12 cellular contexts compared by ENCODE assay signal in the genomic region with DNA sequence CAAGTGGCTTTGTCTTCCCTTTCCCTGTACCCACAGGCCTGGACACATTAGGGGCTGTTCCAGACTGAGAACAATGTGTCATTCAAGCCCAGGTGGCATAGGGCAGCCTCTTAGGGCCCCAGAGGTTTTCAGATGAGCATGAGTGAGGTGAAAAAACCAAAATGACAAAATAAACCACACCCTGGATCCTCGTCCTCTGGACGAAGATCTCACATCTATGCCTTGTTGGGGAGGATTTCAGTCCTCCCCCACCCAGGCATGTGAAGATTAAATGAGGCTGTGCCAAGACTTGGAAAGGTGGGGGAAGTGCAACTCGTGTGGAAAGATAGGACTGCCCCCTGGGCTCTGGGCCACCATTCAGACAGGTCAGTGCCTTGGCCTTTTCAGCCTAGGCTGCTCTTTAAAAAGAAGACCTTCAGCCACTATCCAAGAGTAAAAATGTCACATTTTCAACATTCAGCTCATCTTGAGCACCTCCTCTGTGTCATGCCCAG. TPM values are rescaled to one million over a fixed set of nuclear protein-coding genes. Genes with fewer than 3 reads are reported as not detected.
DNase-seq lines count a peak whose midpoint lies in the region; ATAC-seq, FAIRE-seq and TF ChIP-seq lines count a peak whose summit lies in the region.
"Had no signal": no experiment of that assay in that cellular context is flagged by ENCODE, and none has a peak within 500 bp of the region (broad histone marks: within the 10 kb centered on the region; RNA-seq: fewer than 3 reads in every experiment).

No MANE protein-coding gene starts in this region.

- H3K4me1 ChIP-seq in tibial artery = peaks cover 0 to 13% (median 3%) of the 10 kb centered on the region in 4 donors

- no peaks in the 10 kb centered on the region for H3K9me3 ChIP-seq in CD4-positive, alpha-beta T cell (ENCODE audit: control insufficient read depth, low read length)
- H3K9me3 ChIP-seq in tibial artery = no peaks in the 10 kb centered on the region

- FAIRE-seq in frontal cortex (lab: Jason Lieb, UNC) = no peak
- FAIRE-seq: small intestine, TTC549 had no signal

- peak overlapping the region; percentile 48 for H3K27ac ChIP-seq in CD4-positive, alpha-beta T cell (ENCODE audit: low read depth, low read length)
- H3K27ac ChIP-seq in tibial artery = no peak overlapping the region

- peak; percentile 17 for ATAC-seq in CD4-positive, alpha-beta T cell (ENCODE audit: poor library complexity)
- ATAC-seq in memory B cell (ENCODE audit: low read depth) (no peak), HG02798 (IDR thresholded peaks at IDR 0.05; ENCODE audit: poor library complexity, unreplicated experiment) (no peak)

- H3K4me3 Mint-ChIP-seq in CD4-positive, alpha-beta T cell = peak overlapping the region; percentile 65
- peak overlapping the region in 1 of 4 donors; percentile 49 for H3K4me3 Mint-ChIP-seq in IgD-negative memory B cell
- H3K4me3 Mint-ChIP-seq in activated naive CD4-positive, alpha-beta T cell treated with anti-CD3 and anti-CD28 coated beads, Interleukin-2, amount 50 U/mL, for 24 hours = peak overlapping the region; percentile 51
- no peak overlapping the region for H3K4me3 Mint-ChIP-seq in memory B cell
- H3K4me3 Mint-ChIP-seq: CD14-positive monocyte had no signal

- DNase-seq in CD4-positive, alpha-beta T cell = peak in 1 of 10 experiments; percentile 24
- no peak for DNase-seq in memory B cell (ENCODE audit: low spot score in 2 of 2)
- DNase-seq in frontal cortex (ENCODE audit: low spot score in 2 of 2) = no peak
- DNase-seq in NCI-H524 treated with DMSO at 0.1 percent for 48 hours (lab: John Stamatoyannopoulos, UW) = no peak
- DNase-seq in tibial artery = no peak
- DNase-seq: hypothalamus had no signal

- POLR2A ChIA-PET in CD4-positive, alpha-beta T cell (lab: Charles Lee) = interaction anchor here (1.0 to 3.9 kb wide), 4 partner anchors 29 to 184 kb away, joined by 3 to 91 read pairs (median 10); a partner anchor contains a TSS

- CTCF ChIA-PET in CD4-positive, alpha-beta T cell (lab: Charles Lee) = interaction anchor here (1.2 kb wide), 1 partner anchor 175 kb away, joined by 3 read pairs; no protein-coding TSS in a partner anchor

- no peaks in the 10 kb centered on the region for H3K27me3 Mint-ChIP-seq in CD4-positive, alpha-beta T cell
- H3K27me3 Mint-ChIP-seq in IgD-negative memory B cell (peaks cover 2% of the 10 kb centered on the region), memory B cell (no peaks in the 10 kb centered on the region)
- no peaks in the 10 kb centered on the region for H3K27me3 Mint-ChIP-seq in activated naive CD4-positive, alpha-beta T cell treated with anti-CD3 and anti-CD28 coated beads, Interleukin-2, amount 50 U/mL, for 24 hours

- H3K27me3 ChIP-seq in CD4-positive, alpha-beta T cell (ENCODE audit: control insufficient read depth, insufficient read depth, low read length) = no peaks in the 10 kb centered on the region
- no peaks in the 10 kb centered on the region for H3K27me3 ChIP-seq in tibial artery

- intact Hi-C loops in CD4-positive, alpha-beta T cell (cut with DNase I, micrococcal nuclease) = loop anchor here in 1 of 2 experiments (5.0 kb wide), 1 partner anchor 35 kb away; a partner anchor contains a TSS
- intact Hi-C loops in tibial artery (cut with DNase I; ENCODE audit: low total_unique reads) = loop anchor here (10.0 kb wide), 1 partner anchor 177 kb away; no protein-coding TSS in a partner anchor

- no peak overlapping the region for H3K4me3 ChIP-seq in tibial artery

- H3K36me3 ChIP-seq in tibial artery = peaks cover 14 to 41% (median 29%) of the 10 kb centered on the region in 3 donors

- TF ChIP-seq CTCF in CD4-positive, alpha-beta T cell (IDR thresholded peaks at IDR 0.05) = no peak
- no peak for TF ChIP-seq CTCF in tibial artery (IDR thresholded peaks at IDR 0.05)

- H3K27ac Mint-ChIP-seq in CD4-positive, alpha-beta T cell = peak overlapping the region; percentile 90
- H3K27ac Mint-ChIP-seq in IgD-negative memory B cell = peak overlapping the region; percentile 18 to 83 (median 50)
- H3K27ac Mint-ChIP-seq in activated naive CD4-positive, alpha-beta T cell treated with anti-CD3 and anti-CD28 coated beads, Interleukin-2, amount 50 U/mL, for 24 hours = peak overlapping the region; percentile 62
- H3K27ac Mint-ChIP-seq in memory B cell = peak overlapping the region; percentile 72

- peaks cover 19% of the 10 kb centered on the region for H3K36me3 Mint-ChIP-seq in CD4-positive, alpha-beta T cell (ENCODE audit: low read depth)
- H3K36me3 Mint-ChIP-seq in IgD-negative memory B cell (peaks cover 5% of the 10 kb centered on the region), memory B cell (peaks cover 3% of the 10 kb centered on the region)
- peaks cover 3% of the 10 kb centered on the region for H3K36me3 Mint-ChIP-seq in activated naive CD4-positive, alpha-beta T cell treated with anti-CD3 and anti-CD28 coated beads, Interleukin-2, amount 50 U/mL, for 24 hours

- H3K9me3 Mint-ChIP-seq in CD4-positive, alpha-beta T cell = no peaks in the 10 kb centered on the region
- H3K9me3 Mint-ChIP-seq in IgD-negative memory B cell = no peaks in the 10 kb centered on the region
- no peaks in the 10 kb centered on the region for H3K9me3 Mint-ChIP-seq in activated naive CD4-positive, alpha-beta T cell treated with anti-CD3 and anti-CD28 coated beads, Interleukin-2, amount 50 U/mL, for 24 hours
- no peaks in the 10 kb centered on the region for H3K9me3 Mint-ChIP-seq in memory B cell

- H3K4me1 Mint-ChIP-seq in CD4-positive, alpha-beta T cell (ENCODE audit: low read depth) = peaks cover 82% of the 10 kb centered on the region
- H3K4me1 Mint-ChIP-seq in IgD-negative memory B cell = peaks cover 48 to 61% (median 58%) of the 10 kb centered on the region in 3 donors
- peaks cover 72% of the 10 kb centered on the region for H3K4me1 Mint-ChIP-seq in activated naive CD4-positive, alpha-beta T cell treated with anti-CD3 and anti-CD28 coated beads, Interleukin-2, amount 50 U/mL, for 24 hours
- H3K4me1 Mint-ChIP-seq in memory B cell = peaks cover 51% of the 10 kb centered on the region

RNA-seq across cellular contexts. Expression of a gene that starts 32.8 kb away (rescaled TPM):
- not detected for total RNA-seq in CD4-positive, alpha-beta T cell
- polyA plus RNA-seq in IgD-negative memory B cell = not detected
- not detected for total RNA-seq in frontal cortex
- polyA plus RNA-seq: CD14-positive monocyte, small intestine had no signal

RNA-seq across cellular contexts. Expression of a gene that starts 34.5 kb away (rescaled TPM):
- total RNA-seq in CD4-positive, alpha-beta T cell = under 1 TPM; 0.27 to 0.87 TPM
- polyA plus RNA-seq in IgD-negative memory B cell = 0.56 TPM
- total RNA-seq in frontal cortex = 0.41 TPM

RNA-seq across cellular contexts. Expression of a gene that starts 53.1 kb away (rescaled TPM):
- total RNA-seq in CD4-positive, alpha-beta T cell = 100 to 1,000 TPM; 157 to 166 TPM
- 4.1 TPM for polyA plus RNA-seq in IgD-negative memory B cell
- total RNA-seq in frontal cortex = 7.3 TPM

Comparison
In these comparisons a context has a peak if more than half of its experiments do, and no peak if none do; other contexts are left out.
1. RNA of a gene that starts 53.1 kb away (total RNA-seq): 157 to 166 TPM in CD4-positive, alpha-beta T cell; 7.3 TPM in frontal cortex (single experiment); every median in the first group is over 10 times any median in the second.
2. Peak in every context shown above with its lines, with median percentiles within 50 percentile points of each other: H3K27ac Mint-ChIP-seq.